Comparison of ENCODE assay signal across 1 cellular context in the genomic region with DNA sequence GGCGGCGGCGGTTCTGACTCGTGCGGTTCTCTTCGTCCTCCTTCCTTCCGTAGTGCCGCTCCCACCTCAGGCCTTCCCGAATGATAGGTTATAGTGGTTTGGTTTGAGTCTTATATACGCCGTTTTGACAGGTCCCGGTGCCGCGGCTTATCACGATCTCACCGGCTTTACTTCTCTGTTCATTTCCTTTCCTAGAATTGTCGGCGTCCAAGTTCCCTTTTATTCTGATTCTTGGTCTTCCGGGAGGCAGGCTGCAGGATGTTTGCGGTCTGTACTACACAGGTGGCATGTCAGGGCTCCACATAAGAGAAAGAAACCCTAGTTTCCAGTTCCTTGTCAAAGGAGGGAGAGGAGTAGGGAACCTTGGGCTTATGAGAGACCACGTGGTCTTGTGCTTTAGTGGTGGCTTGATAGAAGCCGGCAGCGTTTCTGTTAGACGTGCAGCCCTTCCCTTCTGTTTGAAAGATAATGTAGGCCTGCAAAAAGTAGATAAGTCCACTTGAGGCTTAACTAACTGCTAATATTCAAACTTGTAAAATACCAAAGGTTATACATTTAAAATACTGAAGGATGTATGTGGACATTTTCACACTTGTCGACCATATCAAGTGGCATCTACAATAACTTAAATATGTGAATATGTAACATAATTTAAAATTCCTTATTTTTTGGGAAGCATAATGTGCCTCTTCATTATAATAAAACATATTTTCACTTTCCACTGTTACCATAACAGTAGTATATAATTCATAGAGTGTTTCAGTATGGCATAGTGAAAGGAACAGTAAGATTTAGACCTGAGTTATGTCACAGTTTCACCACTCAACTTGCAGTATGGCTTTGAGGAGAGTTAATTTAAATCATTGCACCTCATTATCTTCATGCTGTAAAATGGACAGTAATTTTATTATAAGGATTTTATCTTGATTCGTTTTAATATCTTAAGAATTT.
A peak's percentile ranks its signal among the peaks of the same experiment; 100 is the strongest.
TF ChIP-seq lines count a peak whose summit lies in the region.

No MANE protein-coding gene starts in this region.

TF ChIP-seq in WTC11, 78 proteins besides CTCF, POLR2A, EP300 and RAD21 (continued from another document):
- TF ChIP-seq, protein P1, sequence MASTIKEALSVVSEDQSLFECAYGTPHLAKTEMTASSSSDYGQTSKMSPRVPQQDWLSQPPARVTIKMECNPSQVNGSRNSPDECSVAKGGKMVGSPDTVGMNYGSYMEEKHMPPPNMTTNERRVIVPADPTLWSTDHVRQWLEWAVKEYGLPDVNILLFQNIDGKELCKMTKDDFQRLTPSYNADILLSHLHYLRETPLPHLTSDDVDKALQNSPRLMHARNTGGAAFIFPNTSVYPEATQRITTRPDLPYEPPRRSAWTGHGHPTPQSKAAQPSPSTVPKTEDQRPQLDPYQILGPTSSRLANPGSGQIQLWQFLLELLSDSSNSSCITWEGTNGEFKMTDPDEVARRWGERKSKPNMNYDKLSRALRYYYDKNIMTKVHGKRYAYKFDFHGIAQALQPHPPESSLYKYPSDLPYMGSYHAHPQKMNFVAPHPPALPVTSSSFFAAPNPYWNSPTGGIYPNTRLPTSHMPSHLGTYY (CRISPR knock-in tag; IDR thresholded peaks at IDR 0.05): no peak
- TF ChIP-seq TCF7 (CRISPR knock-in tag; IDR thresholded peaks at IDR 0.05; ENCODE audit: low read depth): no peak
- no peak for TF ChIP-seq ZNF138 (CRISPR knock-in tag; conservative IDR thresholded peaks at IDR 0.05)
- no peak for TF ChIP-seq ZNF263 (CRISPR knock-in tag; IDR thresholded peaks at IDR 0.05; ENCODE audit: low read depth)
- TF ChIP-seq NFE2L1 (CRISPR knock-in tag; IDR thresholded peaks at IDR 0.05): no peak
- TF ChIP-seq, protein P2, sequence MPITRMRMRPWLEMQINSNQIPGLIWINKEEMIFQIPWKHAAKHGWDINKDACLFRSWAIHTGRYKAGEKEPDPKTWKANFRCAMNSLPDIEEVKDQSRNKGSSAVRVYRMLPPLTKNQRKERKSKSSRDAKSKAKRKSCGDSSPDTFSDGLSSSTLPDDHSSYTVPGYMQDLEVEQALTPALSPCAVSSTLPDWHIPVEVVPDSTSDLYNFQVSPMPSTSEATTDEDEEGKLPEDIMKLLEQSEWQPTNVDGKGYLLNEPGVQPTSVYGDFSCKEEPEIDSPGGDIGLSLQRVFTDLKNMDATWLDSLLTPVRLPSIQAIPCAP (CRISPR knock-in tag; IDR thresholded peaks at IDR 0.05): no peak
- TF ChIP-seq, protein P3, sequence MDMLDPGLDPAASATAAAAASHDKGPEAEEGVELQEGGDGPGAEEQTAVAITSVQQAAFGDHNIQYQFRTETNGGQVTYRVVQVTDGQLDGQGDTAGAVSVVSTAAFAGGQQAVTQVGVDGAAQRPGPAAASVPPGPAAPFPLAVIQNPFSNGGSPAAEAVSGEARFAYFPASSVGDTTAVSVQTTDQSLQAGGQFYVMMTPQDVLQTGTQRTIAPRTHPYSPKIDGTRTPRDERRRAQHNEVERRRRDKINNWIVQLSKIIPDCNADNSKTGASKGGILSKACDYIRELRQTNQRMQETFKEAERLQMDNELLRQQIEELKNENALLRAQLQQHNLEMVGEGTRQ (CRISPR knock-in tag; IDR thresholded peaks at IDR 0.05): peak; percentile 72
- TF ChIP-seq, protein P4, sequence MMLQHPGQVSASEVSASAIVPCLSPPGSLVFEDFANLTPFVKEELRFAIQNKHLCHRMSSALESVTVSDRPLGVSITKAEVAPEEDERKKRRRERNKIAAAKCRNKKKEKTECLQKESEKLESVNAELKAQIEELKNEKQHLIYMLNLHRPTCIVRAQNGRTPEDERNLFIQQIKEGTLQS (CRISPR knock-in tag; conservative IDR thresholded peaks at IDR 0.05): no peak
TF ChIP-seq in WTC11: peak in this region for 3.
